24 cellular contexts compared by ENCODE assay signal in the genomic region with DNA sequence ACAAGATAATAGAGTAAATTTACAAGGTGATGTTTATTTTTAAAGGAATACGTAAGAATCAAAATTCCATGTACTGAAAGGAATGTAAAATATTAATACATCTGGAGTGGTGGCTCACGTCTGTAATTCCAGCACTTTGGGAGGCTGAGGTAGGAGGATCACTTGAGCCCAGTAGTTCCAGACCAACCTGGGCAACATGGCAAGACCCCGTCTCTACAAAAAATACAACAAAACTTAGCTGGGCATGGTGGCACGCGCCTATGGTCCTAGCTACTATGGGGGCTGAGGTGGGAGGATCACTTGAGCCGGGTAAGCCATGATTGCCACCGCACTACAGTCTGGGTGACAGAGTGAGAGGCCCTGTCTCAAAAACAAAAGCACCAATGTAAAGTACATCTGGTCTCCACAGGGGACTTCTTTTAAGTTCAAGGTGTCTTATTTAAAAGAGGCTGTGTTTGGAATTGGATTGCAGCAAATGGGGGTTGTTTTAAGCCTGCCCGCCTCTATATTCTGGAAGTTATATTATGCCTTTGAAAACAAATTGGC. TPM values are rescaled to one million over a fixed set of nuclear protein-coding genes. Genes with fewer than 3 reads are reported as not detected.
A peak's percentile ranks its signal among the peaks of the same experiment; 100 is the strongest.
DNase-seq lines count a peak whose midpoint lies in the region; ATAC-seq, FAIRE-seq and TF ChIP-seq lines count a peak whose summit lies in the region.
"Had no signal": no experiment of that assay in that cellular context is flagged by ENCODE, and none has a peak within 500 bp of the region (broad histone marks: within the 10 kb centered on the region; RNA-seq: fewer than 3 reads in every experiment).

No MANE protein-coding gene starts in this region.

- H3K27me3 Mint-ChIP-seq in WTC11 (ENCODE audit: low read depth), result no peaks in the 10 kb centered on the region
- no peaks in the 10 kb centered on the region for H3K27me3 Mint-ChIP-seq in naive thymus-derived CD4-positive, alpha-beta T cell
- H3K27me3 Mint-ChIP-seq: CD4-positive, CD25-positive, alpha-beta regulatory T cell had no signal

- no peak for TF ChIP-seq EP300 in HepG2 (IDR thresholded peaks at IDR 0.05; ENCODE audit: low read depth in 2 of 2, low read length in 2 of 2)
- no peak for TF ChIP-seq EP300 in HepG2 (CRISPR knock-in tag; IDR thresholded peaks at IDR 0.05; ENCODE audit: borderline replicate concordance)

- H3K9me3 Mint-ChIP-seq in WTC11, result peaks cover 8% of the 10 kb centered on the region
- peaks cover 0 to 6% (median 1%) of the 10 kb centered on the region in 11 donors for H3K9me3 Mint-ChIP-seq in naive thymus-derived CD4-positive, alpha-beta T cell

- POLR2A ChIA-PET in HepG2 (lab: Yijun Ruan, JAX) (no interaction called here), WTC11 (lab: Charles Lee) (no interaction called here)
- POLR2A ChIA-PET in naive thymus-derived CD4-positive, alpha-beta T cell (lab: Charles Lee), result no interaction called here

- H3K27ac ChIP-seq in HepG2 (ENCODE audit: extremely low read length, insufficient read depth, low read length) (no peak overlapping the region), right lobe of liver (no peak overlapping the region)
- H3K27ac ChIP-seq in naive thymus-derived CD4-positive, alpha-beta T cell (ENCODE audit: low read depth, low read length), result no peak overlapping the region
- H3K27ac ChIP-seq: BLaER1, KMS-11, PC-9, SJCRH30 had no signal

- H3K27ac Mint-ChIP-seq in WTC11, result no peak overlapping the region
- peak overlapping the region in 2 of 9 donors; percentile 4 to 11 for H3K27ac Mint-ChIP-seq in naive thymus-derived CD4-positive, alpha-beta T cell
- H3K27ac Mint-ChIP-seq: CD4-positive, CD25-positive, alpha-beta regulatory T cell had no signal

- no peak for FAIRE-seq in HepG2 (lab: Jason Lieb, UNC)
- FAIRE-seq: A204.1, GM18507, HTR-8/SVneo had no signal

- TF ChIP-seq CTCF in HepG2 (CRISPR knock-in tag; IDR thresholded peaks at IDR 0.05) (no peak), right lobe of liver (IDR thresholded peaks at IDR 0.05) (no peak), WTC11 (IDR thresholded peaks at IDR 0.05) (no peak)

- no peak for TF ChIP-seq RAD21 in HepG2 (CRISPR knock-in tag; IDR thresholded peaks at IDR 0.05)

- no TSS peak for BruUV-seq in HepG2 (replicated peaks; lab: Mats Ljungman, UMichigan)

- H3K4me3 ChIP-seq in HepG2 (replicated peaks in 1 of 3; ENCODE audit: insufficient read depth in 1 of 3, low read depth in 2 of 3, low read length in 3 of 3), result no peak overlapping the region
- no peak overlapping the region for H3K4me3 ChIP-seq in right lobe of liver
- no peak overlapping the region for H3K4me3 ChIP-seq in naive thymus-derived CD4-positive, alpha-beta T cell (ENCODE audit: low read length)
- H3K4me3 ChIP-seq: BLaER1, PC-9, SJCRH30 had no signal

- no peak overlapping the region for H3K4me3 Mint-ChIP-seq in WTC11
- peak overlapping the region in 7 of 10 donors; percentile 6 to 35 (median 28) for H3K4me3 Mint-ChIP-seq in naive thymus-derived CD4-positive, alpha-beta T cell

- H3K4me1 ChIP-seq in HepG2 (ENCODE audit: insufficient read depth, low read length) (no peaks in the 10 kb centered on the region), right lobe of liver (no peaks in the 10 kb centered on the region)
- H3K4me1 ChIP-seq in naive thymus-derived CD4-positive, alpha-beta T cell (ENCODE audit: control insufficient read depth in 2 of 2, insufficient read depth in 2 of 2, low read length in 2 of 2), result peaks cover 14 to 52% of the 10 kb centered on the region in 2 donors
- H3K4me1 ChIP-seq: SJCRH30 had no signal

- peaks cover 96% of the 10 kb centered on the region for H3K79me2 ChIP-seq in HepG2 (ENCODE audit: insufficient read depth, low read length)

- H4K20me1 ChIP-seq in HepG2 (ENCODE audit: insufficient read depth, low read length), result peaks cover 26% of the 10 kb centered on the region

- no peak overlapping the region for H3K4me2 ChIP-seq in HepG2 (ENCODE audit: low read depth, low read length)
- H3K4me2 ChIP-seq: BLaER1, KMS-11, PC-9 had no signal

- intact Hi-C loops in HepG2 (cut with micrococcal nuclease; ENCODE audit: unreplicated experiment), result no loop called here
- intact Hi-C loops in right lobe of liver (cut with DNase I), result no loop called here
- intact Hi-C loops in naive thymus-derived CD4-positive, alpha-beta T cell (cut with micrococcal nuclease), result no loop called here

- 96% methylated on average over 8 of the region's 8 CpGs for WGBS in HepG2 (ENCODE audit: low lambda C conversion rate)
- WGBS in right lobe of liver (ENCODE audit: insufficient coverage, low coverage, low lambda C conversion rate, missing lambda C conversion rate), result 93% methylated on average over 7 of the region's 8 CpGs

- H3K36me3 ChIP-seq in HepG2 (replicated peaks in 1 of 2; ENCODE audit: control insufficient read depth in 1 of 2, insufficient read depth in 2 of 2, low read length in 2 of 2) (no peaks in the 10 kb centered on the region; a peak in 2 of 5 replicates), right lobe of liver (no peaks in the 10 kb centered on the region)
- H3K36me3 ChIP-seq in naive thymus-derived CD4-positive, alpha-beta T cell (ENCODE audit: control insufficient read depth in 2 of 3, insufficient read depth in 3 of 3, low read length in 3 of 3), result no peaks in the 10 kb centered on the region
- H3K36me3 ChIP-seq: SJCRH30 had no signal

- CTCF ChIA-PET in HepG2 (lab: Yijun Ruan, JAX; ENCODE audit: low intra/inter-chr PET ratio, low total read pairs), result no interaction called here
- CTCF ChIA-PET in WTC11 (lab: Charles Lee), result no interaction called here
- CTCF ChIA-PET in naive thymus-derived CD4-positive, alpha-beta T cell (lab: Charles Lee), result no interaction called here

- no peak for TF ChIP-seq POLR2A in HepG2 (IDR thresholded peaks at IDR 0.05; ENCODE audit: insufficient read depth in 1 of 2, low read depth in 2 of 2, low read length in 2 of 2)
- TF ChIP-seq POLR2A in right lobe of liver (IDR thresholded peaks at IDR 0.05), result no peak

- H3K27me3 ChIP-seq in HepG2 (ENCODE audit: control insufficient read depth in 1 of 2, insufficient read depth in 2 of 2, low read length in 2 of 2) (no peaks in the 10 kb centered on the region), right lobe of liver (no peaks in the 10 kb centered on the region)
- H3K27me3 ChIP-seq in naive thymus-derived CD4-positive, alpha-beta T cell (ENCODE audit: control insufficient read depth in 2 of 2, insufficient read depth in 2 of 2, low read length in 2 of 2), result no peaks in the 10 kb centered on the region
- H3K27me3 ChIP-seq: BLaER1, SJCRH30 had no signal

- H3K4me1 Mint-ChIP-seq in WTC11, result peaks cover 53% of the 10 kb centered on the region
- peaks cover 27 to 96% (median 89%) of the 10 kb centered on the region in 7 donors for H3K4me1 Mint-ChIP-seq in naive thymus-derived CD4-positive, alpha-beta T cell

- DNase-seq in HepG2 (ENCODE audit: low spot score) (no peak), right lobe of liver (no peak), WTC11 (ENCODE audit: low spot score) (no peak), NCI-H2227 treated with DMSO at 0.1 percent for 48 hours (lab: John Stamatoyannopoulos, UW) (no peak)
- no peak for DNase-seq in naive thymus-derived CD4-positive, alpha-beta T cell
- no peak for DNase-seq in stimulated activated naive CD4-positive, alpha-beta T cell treated with Interleukin-2 at 50 U/mL for 16 hours (lab: John Stamatoyannopoulos, UW)
- DNase-seq: CD4-positive, CD25-positive, alpha-beta regulatory T cell; NCI-H1048; NCI-H1417; NCI-H1694 treated with DMSO at 0.1 percent for 48 hours; NCI-H2081; NCI-H446 treated with DMSO at 0.1 percent for 48 hours; NCI-H526; PC-9; SJCRH30 had no signal

- peaks cover 9% of the 10 kb centered on the region for H3K36me3 Mint-ChIP-seq in WTC11
- H3K36me3 Mint-ChIP-seq in naive thymus-derived CD4-positive, alpha-beta T cell, result peaks cover 3 to 10% (median 7%) of the 10 kb centered on the region in 5 donors

- no peak overlapping the region for H3K9ac ChIP-seq in HepG2 (ENCODE audit: insufficient read depth, low read depth, low read length)
- H3K9ac ChIP-seq: BLaER1, KMS-11 had no signal

- in situ Hi-C loops in HepG2 (cut with HindIII; ENCODE audit: extremely low pct_ligation_motif_present, low pct_unique_long_range_greater_than_20kb), result no loop called here

- H3K9me3 ChIP-seq in HepG2 (ENCODE audit: low read length), result no peaks in the 10 kb centered on the region
- no peaks in the 10 kb centered on the region for H3K9me3 ChIP-seq in right lobe of liver
- no peaks in the 10 kb centered on the region for H3K9me3 ChIP-seq in naive thymus-derived CD4-positive, alpha-beta T cell (ENCODE audit: control insufficient read depth in 2 of 3, low read length in 3 of 3)

- no peak overlapping the region for H2AFZ ChIP-seq in HepG2 (ENCODE audit: low read length)
- H2AFZ ChIP-seq: PC-9 had no signal

- ATAC-seq in HepG2, result peak; percentile 21; the same call in 1 of the 3 replicates
- no peak for ATAC-seq in right lobe of liver
- ATAC-seq in WTC11, result peak; percentile 66
- ATAC-seq in naive thymus-derived CD4-positive, alpha-beta T cell, result no peak
- no peak for ATAC-seq in HG03039 (IDR thresholded peaks at IDR 0.05; ENCODE audit: unreplicated experiment)
- ATAC-seq: HCT116, Right ventricle myocardium inferior, SK-N-SH treated with all-trans-retinoic acid at 6 μM for 48 hours had no signal

RNA-seq across cellular contexts. Expression of a gene that starts 36.9 kb away (rescaled TPM):
- 32.6 and 38.0 TPM in 2 replicates for total RNA-seq in HepG2 (2016; rRNA removed; fragmentation: Illumina TruSeq; extraction: Trizol)
- total RNA-seq in HepG2 (2016; cell fraction: cytosol; rRNA removed; fragmentation: Illumina TruSeq; extraction: Trizol; ENCODE audit: low read depth), result 41.7 TPM in 2 replicates
- 30.2 and 35.7 TPM in 2 replicates for total RNA-seq in HepG2 (2016; cell fraction: insoluble cytoplasmic fraction; rRNA removed; fragmentation: Illumina TruSeq; extraction: Trizol)
- 16.5 and 21.3 TPM in 2 replicates for total RNA-seq in HepG2 (2016; cell fraction: membrane; rRNA removed; fragmentation: Illumina TruSeq; extraction: Trizol)
- 130 and 139 TPM in 2 replicates for total RNA-seq in HepG2 (2016; cell fraction: nucleus; rRNA removed; fragmentation: Illumina TruSeq; extraction: Trizol)
- 20.1 and 22.5 TPM in 2 replicates for polyA plus RNA-seq in HepG2 (2011; rRNA removed)
- polyA plus RNA-seq in HepG2 (2011; cell fraction: cytosol; rRNA removed), result 13.6 and 13.8 TPM in 2 replicates
- 47.4 and 49.3 TPM in 2 replicates for polyA plus RNA-seq in HepG2 (2011; cell fraction: nucleus; rRNA removed)
- polyA plus RNA-seq in HepG2 (2012), result 25.2 and 26.7 TPM in 2 replicates
- polyA plus RNA-seq in HepG2 (2016; cell fraction: cytosol; fragmentation: Illumina TruSeq; extraction: Trizol; ENCODE audit: low read depth), result 1.8 and 2.0 TPM in 2 replicates
- 27.9 and 32.0 TPM in 2 replicates for polyA plus RNA-seq in HepG2 (2016; cell fraction: insoluble cytoplasmic fraction; fragmentation: Illumina TruSeq; extraction: Trizol; ENCODE audit: low read depth)
- polyA plus RNA-seq in HepG2 (2016; cell fraction: membrane; fragmentation: Illumina TruSeq; extraction: Trizol; ENCODE audit: low read depth), result 5.4 and 5.7 TPM in 2 replicates
- 44.9 and 47.2 TPM in 2 replicates for polyA plus RNA-seq in HepG2 (2016; cell fraction: nucleus; fragmentation: Illumina TruSeq; extraction: Trizol; ENCODE audit: insufficient read depth, low read depth)
- 77.4 and 128 TPM in 2 replicates for polyA minus RNA-seq in HepG2 (2011; rRNA and poly(A)+ RNA removed; ENCODE audit: low replicate concordance)
- polyA minus RNA-seq in HepG2 (2011; cell fraction: cytosol; rRNA and poly(A)+ RNA removed), result 40.2 and 55.4 TPM in 2 replicates
- 329 and 355 TPM in 2 replicates for polyA minus RNA-seq in HepG2 (2011; cell fraction: nucleus; rRNA and poly(A)+ RNA removed)
- 10 to 100 TPM; 23.2 to 35.3 (median 30.7) TPM for total RNA-seq in right lobe of liver
- total RNA-seq in WTC11 (2021), result 53.8 to 60.3 TPM (median 55.9 TPM) in 3 replicates
- total RNA-seq in naive thymus-derived CD4-positive, alpha-beta T cell, result 100 to 1,000 TPM in 4 of 5 experiments, 10 to 100 TPM in 1; 88.8 to 164 (median 141) TPM
- polyA plus RNA-seq in naive thymus-derived CD4-positive, alpha-beta T cell, result 10 to 100 TPM; 17.5 to 21.0 TPM

Comparison
In these comparisons a context has a peak if more than half of its experiments do, and no peak if none do; other contexts are left out.
1. ATAC-seq: peak in HepG2 (single experiment) and WTC11 (single experiment); none in right lobe of liver (0 of 4), naive thymus-derived CD4-positive, alpha-beta T cell (single experiment) and HG03039 (single experiment).